ENCODE assay signal across 29 cellular contexts in genomic region chr1:73930293-73930692, GRCh38.
"Had no signal": no experiment of that assay in that cellular context is flagged by ENCODE, and none has a peak within 500 bp of the region (broad histone marks: within the 10 kb centered on the region; RNA-seq: fewer than 3 reads in every experiment).

No MANE protein-coding gene starts in this region.

- H3K4me1 ChIP-seq: body of pancreas, esophagus muscularis mucosa, foreskin keratinocyte, gastrocnemius medialis, heart left ventricle had no signal

- H3K27ac Mint-ChIP-seq: activated CD4-positive, alpha-beta memory T cell treated with anti-CD3 and anti-CD28 coated beads, Interleukin-2, amount 10 ng/mL, durations not matched to agents 7 days and 5 days; activated CD4-positive, alpha-beta T cell treated with anti-CD3 and anti-CD28 coated beads, Interleukin-2, amount 10 ng/mL, durations not matched to agents 7 days and 5 days; activated naive CD8-positive, alpha-beta T cell; activated T-cell treated with anti-CD3 and anti-CD28 coated beads, Interleukin-2, amount 50 U/mL, for 24 hours; activated T-cell treated with anti-CD3 and anti-CD28 coated beads, Interleukin-2, amount 50 U/mL, for 72 hours; effector memory CD8-positive, alpha-beta T cell had no signal

- H3K4me3 ChIP-seq: body of pancreas, esophagus muscularis mucosa, gastrocnemius medialis, heart left ventricle had no signal

- H3K27me3 Mint-ChIP-seq: activated CD4-positive, alpha-beta memory T cell treated with anti-CD3 and anti-CD28 coated beads, Interleukin-2, amount 10 ng/mL, durations not matched to agents 7 days and 5 days; activated CD4-positive, alpha-beta T cell treated with anti-CD3 and anti-CD28 coated beads, Interleukin-2, amount 10 ng/mL, durations not matched to agents 7 days and 5 days; activated naive CD8-positive, alpha-beta T cell; activated T-cell treated with anti-CD3 and anti-CD28 coated beads, Interleukin-2, amount 50 U/mL, for 24 hours; effector memory CD8-positive, alpha-beta T cell had no signal

- H3K9me3 Mint-ChIP-seq: activated CD4-positive, alpha-beta memory T cell treated with anti-CD3 and anti-CD28 coated beads, Interleukin-2, amount 10 ng/mL, durations not matched to agents 7 days and 5 days; activated CD4-positive, alpha-beta T cell treated with anti-CD3 and anti-CD28 coated beads, Interleukin-2, amount 10 ng/mL, durations not matched to agents 7 days and 5 days; activated T-cell treated with anti-CD3 and anti-CD28 coated beads, Interleukin-2, amount 50 U/mL, for 24 hours; activated T-cell treated with anti-CD3 and anti-CD28 coated beads, Interleukin-2, amount 50 U/mL, for 72 hours had no signal

- H3K9me3 ChIP-seq: body of pancreas, esophagus muscularis mucosa, gastrocnemius medialis, heart left ventricle had no signal

- H3K27me3 ChIP-seq: body of pancreas, esophagus muscularis mucosa, foreskin keratinocyte, gastrocnemius medialis, heart left ventricle had no signal

- H3K36me3 ChIP-seq: esophagus muscularis mucosa, gastrocnemius medialis, heart left ventricle had no signal

- ATAC-seq: activated T-cell treated with anti-CD3 and anti-CD28 coated beads, Interleukin-2, amount 50 U/mL, for 72 hours; body of pancreas; effector memory CD8-positive, alpha-beta T cell; foreskin keratinocyte; gastrocnemius medialis; heart left ventricle had no signal

- H3K4me1 Mint-ChIP-seq: activated CD4-positive, alpha-beta memory T cell treated with anti-CD3 and anti-CD28 coated beads, Interleukin-2, amount 10 ng/mL, durations not matched to agents 7 days and 5 days; activated CD4-positive, alpha-beta T cell treated with anti-CD3 and anti-CD28 coated beads, Interleukin-2, amount 10 ng/mL, durations not matched to agents 7 days and 5 days had no signal

- H3K36me3 Mint-ChIP-seq: activated naive CD8-positive, alpha-beta T cell had no signal

- H3K4me3 Mint-ChIP-seq: activated CD4-positive, alpha-beta memory T cell treated with anti-CD3 and anti-CD28 coated beads, Interleukin-2, amount 10 ng/mL, durations not matched to agents 7 days and 5 days; activated CD4-positive, alpha-beta T cell treated with anti-CD3 and anti-CD28 coated beads, Interleukin-2, amount 10 ng/mL, durations not matched to agents 7 days and 5 days; activated naive CD8-positive, alpha-beta T cell; activated T-cell treated with anti-CD3 and anti-CD28 coated beads, Interleukin-2, amount 50 U/mL, for 24 hours; activated T-cell treated with anti-CD3 and anti-CD28 coated beads, Interleukin-2, amount 50 U/mL, for 72 hours; effector memory CD8-positive, alpha-beta T cell had no signal

- DNase-seq: activated CD4-positive, alpha-beta memory T cell treated with anti-CD3 and anti-CD28 coated beads, Interleukin-2, amount 10 ng/mL, durations not matched to agents 7 days and 5 days; activated CD4-positive, alpha-beta T cell treated with anti-CD3 and anti-CD28 coated beads for 1 hour; activated CD4-positive, alpha-beta T cell treated with anti-CD3 and anti-CD28 coated beads for 4 hours; activated CD4-positive, alpha-beta T cell treated with anti-CD3 and anti-CD28 coated beads, Interleukin-2, amount 10 ng/mL, durations not matched to agents 7 days and 5 days; activated CD4-positive, alpha-beta T cell treated with anti-CD3 and anti-CD28 coated beads, Interleukin-2, amount 50 U/mL, for 4 hours; activated CD8-positive, alpha-beta memory T cell treated with anti-CD3 and anti-CD28 coated beads, Interleukin-2, amount 50 U/mL, for 48 hours; activated effector memory CD4-positive, alpha-beta T cell treated with Interleukin-2 at 50 U/mL for 16 hours; activated gamma-delta T cell treated with Interleukin-2 at 50 U/mL for 16 hours; activated naive CD4-positive, alpha-beta T cell treated with anti-CD3 and anti-CD28 coated beads, Interleukin-2, amount 50 U/mL, for 16 hours; activated naive CD4-positive, alpha-beta T cell treated with Interleukin-2 at 50 U/mL for 16 hours; activated T-cell treated with anti-CD3 and anti-CD28 coated beads for 4 hours; activated T-cell treated with anti-CD3 and anti-CD28 coated beads, Interleukin-2, amount 50 U/mL, for 24 hours; activated T-cell treated with anti-CD3 and anti-CD28 coated beads, Interleukin-2, amount 50 U/mL, for 72 hours; amniotic stem cell; aorta; body of pancreas; caudate nucleus; cortex of kidney; dermis blood vessel endothelial cell; effector CD4-positive, alpha-beta T cell; effector memory CD8-positive, alpha-beta T cell; erythroblast; foreskin keratinocyte; gastrocnemius medialis; glutamatergic neuron; heart left ventricle; T-helper 2 cell had no signal

- H3K27ac ChIP-seq: body of pancreas, esophagus muscularis mucosa, foreskin keratinocyte, gastrocnemius medialis, heart left ventricle had no signal
